ENCODE assay signal across 17 cellular contexts in genomic region chr9:68751556-68751955, GRCh38. TPM values are rescaled to one million over a fixed set of nuclear protein-coding genes. Genes with fewer than 3 reads are reported as not detected.
A peak's percentile ranks its signal among the peaks of the same experiment; 100 is the strongest.
DNase-seq lines count a peak whose midpoint lies in the region; ATAC-seq, FAIRE-seq and TF ChIP-seq lines count a peak whose summit lies in the region.
"Had no signal": no experiment of that assay in that cellular context is flagged by ENCODE, and none has a peak within 500 bp of the region (broad histone marks: within the 10 kb centered on the region; RNA-seq: fewer than 3 reads in every experiment).

No MANE protein-coding gene starts in this region.

- no peak overlapping the region for H3K4me3 ChIP-seq in AG10803 (ENCODE audit: low read length)
- H3K4me3 ChIP-seq in K562, result no peak overlapping the region
- no peak overlapping the region for H3K4me3 ChIP-seq in fibroblast of the aortic adventitia (ENCODE audit: low read depth, low read length)
- no peak overlapping the region for H3K4me3 ChIP-seq in mucosa of descending colon
- H3K4me3 ChIP-seq: GM12878 had no signal

- no TSS peak for BruUV-seq in K562 (replicated peaks; lab: Mats Ljungman, UMichigan)

- DNase-seq in AG10803 (ENCODE audit: low read depth), result peak; percentile 36
- no peak for DNase-seq in K562 (ENCODE audit: extremely low read depth in 1 of 4, low spot score in 3 of 4)
- peak; percentile 7 for DNase-seq in fibroblast of the aortic adventitia (ENCODE audit: low read depth)
- no peak for DNase-seq in stimulated activated effector memory CD8-positive, alpha-beta T cell treated with anti-CD3 and anti-CD28 coated beads, Interleukin-12 subunit alpha, Interleukin-12 subunit beta, amount 100 ng/mL, for 72 hours (ENCODE audit: low spot score in 2 of 2)
- DNase-seq in mucosa of descending colon, result no peak
- no peak for DNase-seq in activated CD4-positive, alpha-beta memory T cell treated with anti-CD3 and anti-CD28 coated beads for 36 hours
- DNase-seq: 8988T; C1 segment of cervical spinal cord; Calu3; CD4-positive, alpha-beta T cell; DMS 273 treated with DMSO at 0.1 percent for 48 hours had no signal

- TF ChIP-seq CTCF in AG10803 (conservative IDR thresholded peaks at IDR 0.05; ENCODE audit: low read length) (no peak), K562 (IDR thresholded peaks at IDR 0.05 in 2 of 3, conservative IDR thresholded peaks at IDR 0.05 in 1 of 3; ENCODE audit: insufficient read depth in 2 of 3, low read depth in 1 of 3, low read length in 3 of 3) (no peak), fibroblast of the aortic adventitia (IDR thresholded peaks at IDR 0.05; ENCODE audit: insufficient read depth, low read length) (no peak), mucosa of descending colon (IDR thresholded peaks at IDR 0.05) (no peak)

- peak overlapping the region; percentile 15 for H3K27ac Mint-ChIP-seq in stimulated activated memory B cell treated with anti-CD40 and anti-IgM and Interleukin-4, amounts not matched to agents 10 μg/mL and 1 μg/mL and 100 μg/mL, for 72 hours
- H3K27ac Mint-ChIP-seq in stimulated activated effector memory CD8-positive, alpha-beta T cell treated with anti-CD3 and anti-CD28 coated beads, Interleukin-12 subunit alpha, Interleukin-12 subunit beta, amount 100 ng/mL, for 72 hours, result no peak overlapping the region
- no peak overlapping the region for H3K27ac Mint-ChIP-seq in activated CD4-positive, alpha-beta memory T cell treated with anti-CD3 and anti-CD28 coated beads for 36 hours
- H3K27ac Mint-ChIP-seq: B cell; CD4-positive, alpha-beta T cell had no signal

- H4K20me1 ChIP-seq in K562 (replicated peaks; ENCODE audit: control insufficient read depth, insufficient read depth, low read length), result no peaks in the 10 kb centered on the region

- CTCF ChIA-PET in K562 (lab: Yijun Ruan, JAX; ENCODE audit: low intra/inter-chr PET ratio), result no interaction called here
- CTCF ChIA-PET in activated CD4-positive, alpha-beta memory T cell treated with anti-CD3 and anti-CD28 coated beads for 36 hours (lab: Charles Lee), result no interaction called here

- H3K4me1 Mint-ChIP-seq in stimulated activated memory B cell treated with anti-CD40 and anti-IgM and Interleukin-4, amounts not matched to agents 10 μg/mL and 1 μg/mL and 100 μg/mL, for 72 hours, result peaks cover 36% of the 10 kb centered on the region
- no peaks in the 10 kb centered on the region for H3K4me1 Mint-ChIP-seq in stimulated activated effector memory CD8-positive, alpha-beta T cell treated with anti-CD3 and anti-CD28 coated beads, Interleukin-12 subunit alpha, Interleukin-12 subunit beta, amount 100 ng/mL, for 72 hours
- H3K4me1 Mint-ChIP-seq in activated CD4-positive, alpha-beta memory T cell treated with anti-CD3 and anti-CD28 coated beads for 36 hours (ENCODE audit: low read depth), result no peaks in the 10 kb centered on the region

- no peaks in the 10 kb centered on the region for H3K9me3 Mint-ChIP-seq in stimulated activated memory B cell treated with anti-CD40 and anti-IgM and Interleukin-4, amounts not matched to agents 10 μg/mL and 1 μg/mL and 100 μg/mL, for 72 hours
- H3K9me3 Mint-ChIP-seq in stimulated activated effector memory CD8-positive, alpha-beta T cell treated with anti-CD3 and anti-CD28 coated beads, Interleukin-12 subunit alpha, Interleukin-12 subunit beta, amount 100 ng/mL, for 72 hours, result no peaks in the 10 kb centered on the region
- H3K9me3 Mint-ChIP-seq in activated CD4-positive, alpha-beta memory T cell treated with anti-CD3 and anti-CD28 coated beads for 36 hours, result no peaks in the 10 kb centered on the region
- H3K9me3 Mint-ChIP-seq: CD4-positive, alpha-beta T cell had no signal

- H3K4me2 ChIP-seq in K562 (ENCODE audit: insufficient read depth, low read length), result no peak overlapping the region; the same call in 1 of the 2 replicates

- FAIRE-seq in K562 (lab: Jason Lieb, UNC), result no peak
- FAIRE-seq: GM12878, GM18507, H54 had no signal

- TF ChIP-seq POLR2A in K562 (conservative IDR thresholded peaks at IDR 0.05), result no peak

- no peak for TF ChIP-seq EP300 in K562 (IDR thresholded peaks at IDR 0.05; ENCODE audit: low read length)

- intact Hi-C loops in K562 (cut with micrococcal nuclease) (loop anchor here (2.0 to 5.0 kb wide), 2 partner anchors 27 to 44 kb away; partner anchors contain the start of gene PIP5K1B), mucosa of descending colon (cut with DNase I, micrococcal nuclease) (no loop called here)
- intact Hi-C loops in activated CD4-positive, alpha-beta memory T cell treated with anti-CD3 and anti-CD28 coated beads for 36 hours (cut with micrococcal nuclease), result no loop called here

- no peaks in the 10 kb centered on the region for H3K36me3 ChIP-seq in K562 (ENCODE audit: control insufficient read depth, insufficient read depth, low read length)
- H3K36me3 ChIP-seq in mucosa of descending colon (ENCODE audit: low read depth), result no peaks in the 10 kb centered on the region

- H3K4me1 ChIP-seq in K562 (replicated peaks in 1 of 2; ENCODE audit: control insufficient read depth in 2 of 2, insufficient read depth in 2 of 2, low read length in 2 of 2), result peaks cover 2 to 49% of the 10 kb centered on the region in 2 experiments
- peaks cover 12% of the 10 kb centered on the region for H3K4me1 ChIP-seq in mucosa of descending colon (ENCODE audit: low read depth)

- in situ Hi-C loops in K562 (cut with MboI), result no loop called here

- peak overlapping the region; percentile 65; the same call in 1 of the 3 replicates for H3K27ac ChIP-seq in K562 (ENCODE audit: extremely low read depth, low read depth, low read length)

- POLR2A ChIA-PET in K562 (lab: Yijun Ruan, JAX), result interaction anchor here (1.5 kb wide), 1 partner anchor 9 kb away, joined by 8 read pairs; no protein-coding TSS in a partner anchor
- POLR2A ChIA-PET in activated CD4-positive, alpha-beta memory T cell treated with anti-CD3 and anti-CD28 coated beads for 36 hours (lab: Charles Lee), result no interaction called here

- H3K9ac ChIP-seq in K562 (ENCODE audit: insufficient read depth in 1 of 2, low read depth in 2 of 2, low read length in 2 of 2), result peak overlapping the region in 1 of 2 experiments; percentile 40; a peak in 1 of 4 replicates

- TF ChIP-seq RAD21 in K562 (CRISPR knock-in tag; conservative IDR thresholded peaks at IDR 0.05 in 1 of 2, IDR thresholded peaks at IDR 0.05 in 1 of 2), result no peak

- peaks cover 64% of the 10 kb centered on the region for H3K79me2 ChIP-seq in K562 (ENCODE audit: control insufficient read depth, insufficient read depth, low read length)

- H3K9me3 ChIP-seq in K562 (replicated peaks; ENCODE audit: control insufficient read depth, insufficient read depth, low read depth, low read length), result no peaks in the 10 kb centered on the region
- no peaks in the 10 kb centered on the region for H3K9me3 ChIP-seq in mucosa of descending colon

- H3K9me1 ChIP-seq in K562 (ENCODE audit: control insufficient read depth, insufficient read depth, low read length), result no peaks in the 10 kb centered on the region

- H3K27me3 Mint-ChIP-seq in stimulated activated memory B cell treated with anti-CD40 and anti-IgM and Interleukin-4, amounts not matched to agents 10 μg/mL and 1 μg/mL and 100 μg/mL, for 72 hours, result no peaks in the 10 kb centered on the region
- H3K27me3 Mint-ChIP-seq in activated CD4-positive, alpha-beta memory T cell treated with anti-CD3 and anti-CD28 coated beads for 36 hours, result peaks cover 2% of the 10 kb centered on the region
- H3K27me3 Mint-ChIP-seq: B cell had no signal

- no peak overlapping the region for H3K4me3 Mint-ChIP-seq in stimulated activated memory B cell treated with anti-CD40 and anti-IgM and Interleukin-4, amounts not matched to agents 10 μg/mL and 1 μg/mL and 100 μg/mL, for 72 hours
- no peak overlapping the region for H3K4me3 Mint-ChIP-seq in stimulated activated effector memory CD8-positive, alpha-beta T cell treated with anti-CD3 and anti-CD28 coated beads, Interleukin-12 subunit alpha, Interleukin-12 subunit beta, amount 100 ng/mL, for 72 hours
- H3K4me3 Mint-ChIP-seq in activated CD4-positive, alpha-beta memory T cell treated with anti-CD3 and anti-CD28 coated beads for 36 hours, result no peak overlapping the region
- H3K4me3 Mint-ChIP-seq: B cell; CD4-positive, alpha-beta T cell had no signal

- H3K27me3 ChIP-seq in K562 (ENCODE audit: control insufficient read depth in 2 of 2, insufficient read depth in 2 of 2, low read length in 2 of 2), result no peaks in the 10 kb centered on the region

- ATAC-seq in K562, result no peak
- ATAC-seq in stimulated activated memory B cell treated with anti-CD40 and anti-IgM and Interleukin-4, amounts not matched to agents 10 μg/mL and 1 μg/mL and 100 μg/mL, for 72 hours, result no peak
- no peak for ATAC-seq in stimulated activated effector memory CD8-positive, alpha-beta T cell treated with anti-CD3 and anti-CD28 coated beads, Interleukin-12 subunit alpha, Interleukin-12 subunit beta, amount 100 ng/mL, for 72 hours
- no peak for ATAC-seq in mucosa of descending colon
- ATAC-seq: GM12878, HCT116 had no signal

- peaks cover 27% of the 10 kb centered on the region for H3K36me3 Mint-ChIP-seq in stimulated activated memory B cell treated with anti-CD40 and anti-IgM and Interleukin-4, amounts not matched to agents 10 μg/mL and 1 μg/mL and 100 μg/mL, for 72 hours
- no peaks in the 10 kb centered on the region for H3K36me3 Mint-ChIP-seq in stimulated activated effector memory CD8-positive, alpha-beta T cell treated with anti-CD3 and anti-CD28 coated beads, Interleukin-12 subunit alpha, Interleukin-12 subunit beta, amount 100 ng/mL, for 72 hours
- no peaks in the 10 kb centered on the region for H3K36me3 Mint-ChIP-seq in activated CD4-positive, alpha-beta memory T cell treated with anti-CD3 and anti-CD28 coated beads for 36 hours

- H2AFZ ChIP-seq in K562 (ENCODE audit: low read depth, low read length), result no peak overlapping the region

RNA-seq across cellular contexts. Expression of gene PIP5K1B, which starts 46.5 kb away (rescaled TPM):
- total RNA-seq in K562 (2011; cell fraction: chromatin; rRNA removed; ENCODE audit: low replicate concordance), result 11.7 and 37.8 TPM in 2 replicates
- total RNA-seq in K562 (2011; cell fraction: nucleolus; rRNA removed), result 11.6 and 11.7 TPM in 2 replicates
- total RNA-seq in K562 (2011; cell fraction: nucleoplasm; rRNA removed), result 19.9 and 36.8 TPM in 2 replicates
- total RNA-seq in K562 (2014; rRNA removed) (3.8 and 3.9 TPM in 2 replicates), K562 (2014; rRNA removed; fragmentation: Illumina TruSeq; extraction: Trizol) (7.4 and 8.8 TPM in 2 replicates), K562 (2015; rRNA removed; fragmentation: Illumina TruSeq; extraction: Trizol) (7.4 and 7.5 TPM in 2 replicates), K562 (2021) (9.6 and 10.4 TPM in 2 replicates), fibroblast of the aortic adventitia (ENCODE audit: low replicate concordance) (not detected in 2 replicates), mucosa of descending colon (100 to 1,000 TPM in 1 of 3 donors, 10 to 100 TPM in 2; 60.0 to 122 (median 73.3) TPM)
- polyA plus RNA-seq in K562 (2011; rRNA removed) (6.5 and 7.8 TPM in 2 replicates), K562 (2014; fragmentation: Illumina TruSeq; extraction: Trizol) (10.6 and 12.9 TPM in 2 replicates), K562 (2014; fragmentation: Nextera tagmentation; extraction: Ambion mirVana) (1 to 10 TPM; 3.1 to 6.3 TPM), K562 (2014; rRNA removed) (4.9 and 5.0 TPM in 2 replicates)
- 2.5 and 4.5 TPM in 2 replicates for polyA plus RNA-seq in K562 (2011; cell fraction: cytosol; rRNA removed)
- polyA plus RNA-seq in K562 (2011; cell fraction: nucleus; rRNA removed), result 5.7 and 7.2 TPM in 2 replicates
- polyA plus RNA-seq in K562 (2012), result 9.2 and 13.5 TPM in 2 replicates
- polyA minus RNA-seq in K562 (2011; rRNA and poly(A)+ RNA removed), result 12.3 and 14.2 TPM in 2 replicates
- polyA minus RNA-seq in K562 (2011; cell fraction: cytosol; rRNA and poly(A)+ RNA removed), result 4.3 and 6.3 TPM in 2 replicates
- 12.3 and 27.8 TPM in 2 replicates for polyA minus RNA-seq in K562 (2011; cell fraction: nucleus; rRNA and poly(A)+ RNA removed)
- 1 to 10 TPM; 1.1 to 1.6 TPM for total RNA-seq in activated CD4-positive, alpha-beta memory T cell treated with anti-CD3 and anti-CD28 coated beads for 36 hours
- total RNA-seq: CD4-positive, alpha-beta T cell had no signal

Comparison
In these comparisons a context has a peak if more than half of its experiments do, and no peak if none do; other contexts are left out.
1. DNase-seq: peak in AG10803 (single experiment) and fibroblast of the aortic adventitia (single experiment); none in K562 (0 of 4), stimulated activated effector memory CD8-positive, alpha-beta T cell treated with anti-CD3 and anti-CD28 coated beads, Interleukin-12 subunit alpha, Interleukin-12 subunit beta, amount 100 ng/mL, for 72 hours (0 of 2), mucosa of descending colon (0 of 3) and activated CD4-positive, alpha-beta memory T cell treated with anti-CD3 and anti-CD28 coated beads for 36 hours (single experiment).